In the genomic region with DNA sequence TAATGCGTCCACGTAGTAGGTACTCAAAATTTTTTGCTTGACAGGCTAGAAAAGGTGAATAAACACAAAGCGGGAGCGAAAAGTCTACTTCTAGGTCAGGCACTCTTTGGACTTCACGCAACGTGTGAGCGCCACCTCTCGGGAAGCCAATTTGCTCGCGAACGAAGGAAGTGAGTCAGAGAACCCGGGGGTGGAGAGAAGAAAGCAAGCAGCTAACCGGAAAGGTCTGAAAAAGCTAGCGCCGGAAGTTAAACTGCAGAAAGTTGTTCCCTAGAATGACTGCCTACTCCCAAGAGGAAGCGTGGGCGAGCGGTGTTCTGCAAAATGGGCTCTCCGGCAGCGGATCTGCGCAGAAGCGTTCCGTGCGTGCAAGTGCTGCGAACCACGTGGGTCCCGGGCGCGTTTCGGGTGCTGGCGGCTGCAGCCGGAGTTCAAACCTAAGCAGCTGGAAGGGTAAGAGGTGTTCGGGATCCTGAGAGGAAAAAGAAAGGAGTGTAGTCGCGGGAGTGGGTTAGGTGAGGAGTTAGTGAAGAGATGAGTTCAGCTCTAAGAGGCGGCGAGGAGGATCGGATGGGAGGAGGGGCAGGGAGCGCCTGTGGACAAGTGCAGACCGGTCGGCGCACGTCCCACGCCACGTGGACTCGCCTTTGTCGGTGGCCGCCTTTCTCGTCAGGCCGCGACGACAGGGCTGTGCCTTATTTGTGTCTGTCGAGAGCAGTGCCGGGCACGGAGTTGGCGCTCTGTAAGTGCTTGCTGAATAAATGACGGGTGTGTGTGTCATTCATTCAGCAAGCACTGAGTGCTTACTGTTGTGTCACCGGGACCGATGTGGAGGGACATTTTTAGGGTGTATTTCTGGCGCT, we compare ENCODE assay signal across 8 cellular contexts. TPM values are rescaled to one million over a fixed set of nuclear protein-coding genes. Genes with fewer than 3 reads are reported as not detected.
DNase-seq lines count a peak whose midpoint lies in the region; ATAC-seq, FAIRE-seq and TF ChIP-seq lines count a peak whose summit lies in the region.

Gene NME1 (plus strand): TSS at position 350 of the 863 bp plus-strand sequence. CDS start 2,096 bp downstream, outside the sequence.

- ATAC-seq in HG02870 (IDR thresholded peaks at IDR 0.05; ENCODE audit: unreplicated experiment), result peak; percentile 94
- ATAC-seq in left ventricle myocardium superior, result peak; percentile 97

- intact Hi-C loops in left ventricle myocardium superior (cut with micrococcal nuclease), result loop anchor here (2.0 kb wide), 1 partner anchor 153 kb away; no protein-coding TSS in a partner anchor
- intact Hi-C loops in prostate gland (cut with DNase I), result loop anchor here (2.0 to 5.0 kb wide), 3 partner anchors 33 to 301 kb away; partner anchors contain the start of gene SPAG9

- TF ChIP-seq CTCF in GM13976 (IDR thresholded peaks at IDR 0.05; ENCODE audit: borderline replicate concordance, control extremely low read depth, extremely low read depth, insufficient read depth, missing control alignments) (peak; percentile 81), prostate gland (IDR thresholded peaks at IDR 0.05) (peak; percentile 33 to 91 (median 86))

- TF ChIP-seq POLR2A in prostate gland (IDR thresholded peaks at IDR 0.05), result peak; percentile 20

- DNase-seq in GM13976 (ENCODE audit: low spot score), result peak; percentile 96
- peak; percentile 98 for DNase-seq in NCI-H146 (lab: John Stamatoyannopoulos, UW)
- DNase-seq in T-helper 1 cell, result peak; percentile 90 to 98 (median 92)
- DNase-seq in amygdala (lab: John Stamatoyannopoulos, UW), result peak; percentile 88 to 99 (median 97)
- peak; percentile 95 for DNase-seq in left ventricle myocardium superior
- DNase-seq in prostate gland (ENCODE audit: low spot score), result peak; percentile 98
- DNase-seq in urothelium cell line (ENCODE audit: low spot score), result peak; percentile 97

- peak within 1 kb of the TSS; percentile 42 to 67 for H3K4me3 ChIP-seq in prostate gland

- in situ Hi-C loops in GM13976 (cut with MboI; ENCODE audit: low sequenced_read_pairs, unreplicated experiment), result loop anchor here (5.0 kb wide), 1 partner anchor 151 kb away; no protein-coding TSS in a partner anchor

- H3K36me3 ChIP-seq in prostate gland, result no peaks in the 10 kb centered on the region

- no peaks in the 10 kb centered on the region for H3K9me3 ChIP-seq in prostate gland

- no peaks in the 10 kb centered on the region for H3K4me1 ChIP-seq in prostate gland (replicated peaks)

- H3K27me3 ChIP-seq in prostate gland (replicated peaks; ENCODE audit: insufficient read depth), result no peaks in the 10 kb centered on the region

- peak; percentile 20 for FAIRE-seq in urothelium cell line (lab: Jason Lieb, UNC)

- under 1% methylated on average over 60 of the region's 60 CpGs for WGBS in prostate gland

- H3K27ac ChIP-seq in prostate gland, result peak within 1 kb of the TSS; percentile 87 to 88

RNA-seq across cellular contexts. Expression of gene NME1, which starts in this region (rescaled TPM):
- 20.3 TPM for total RNA-seq in left ventricle myocardium superior
- total RNA-seq in prostate gland, result 10 to 100 TPM; 32.3 to 75.1 TPM

Comparison
In these comparisons a context has a peak if more than half of its experiments do, and no peak if none do; other contexts are left out.
1. Peak in every context shown above with its lines: DNase-seq, ATAC-seq, H3K4me3 ChIP-seq and H3K27ac ChIP-seq.